16 cellular contexts compared by ENCODE assay signal in the genomic region with DNA sequence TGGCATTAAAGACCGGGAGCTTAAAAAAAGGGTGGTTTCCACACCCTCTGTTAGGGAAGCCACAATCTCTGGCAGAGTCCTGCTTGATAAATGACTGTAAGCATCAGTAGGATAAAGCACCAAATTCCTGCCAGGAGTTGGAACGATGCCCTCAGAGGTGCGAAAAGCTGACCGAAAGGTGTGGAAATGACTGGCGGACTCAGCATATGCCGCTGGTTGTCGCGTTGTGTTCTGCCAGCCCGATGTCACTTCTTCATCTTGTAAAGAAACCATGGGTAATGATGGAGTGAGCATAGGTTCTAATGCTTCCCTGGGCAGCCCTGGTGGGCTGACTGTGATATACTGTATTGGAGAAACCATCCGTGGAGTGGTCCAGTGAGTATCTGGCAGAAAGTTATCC.
"Had no signal": no experiment of that assay in that cellular context is flagged by ENCODE, and none has a peak within 500 bp of the region (broad histone marks: within the 10 kb centered on the region; RNA-seq: fewer than 3 reads in every experiment).

No MANE protein-coding gene starts in this region.

- H3K4me1 ChIP-seq: esophagus squamous epithelium, foreskin keratinocyte, left ventricle myocardium inferior, lower lobe of right lung, psoas muscle, right lobe of liver, transverse colon had no signal

- ATAC-seq: foreskin keratinocyte; left cardiac atrium; lower lobe of right lung; right lobe of liver; stimulated activated memory B cell treated with anti-CD40 and anti-IgM and Interleukin-4, amounts not matched to agents 10 μg/mL and 1 μg/mL and 100 μg/mL, for 72 hours had no signal

- DNase-seq: esophagus squamous epithelium; foreskin keratinocyte; immature natural killer cell; kidney; left cardiac atrium; left ventricle myocardium inferior; lower lobe of right lung; midbrain; naive B cell; psoas muscle; retina; right lobe of liver; stimulated activated CD4-positive, alpha-beta T cell treated with anti-CD3 and anti-CD28 coated beads, Interleukin-4, amount 100 ng/mL, for 24 hours; transverse colon had no signal

- H3K27ac ChIP-seq: esophagus squamous epithelium, foreskin keratinocyte, left ventricle myocardium inferior, lower lobe of right lung, psoas muscle, right lobe of liver, thoracic aorta, transverse colon had no signal

- H3K9me3 ChIP-seq: esophagus squamous epithelium, left ventricle myocardium inferior, lower lobe of right lung, psoas muscle, right lobe of liver, thoracic aorta, transverse colon had no signal

- H3K27me3 ChIP-seq: esophagus squamous epithelium, foreskin keratinocyte, right lobe of liver, transverse colon had no signal

- H3K36me3 ChIP-seq: esophagus squamous epithelium, right lobe of liver, thoracic aorta, transverse colon had no signal

- H3K4me3 ChIP-seq: esophagus squamous epithelium, left ventricle myocardium inferior, lower lobe of right lung, psoas muscle, right lobe of liver, thoracic aorta, transverse colon had no signal
